Comparison of ENCODE assay signal across 17 cellular contexts in genomic region chr17:76438906-76439305, GRCh38. TPM values are rescaled to one million over a fixed set of nuclear protein-coding genes. Genes with fewer than 3 reads are reported as not detected.
"Had no signal": no experiment of that assay in that cellular context is flagged by ENCODE, and none has a peak within 500 bp of the region (broad histone marks: within the 10 kb centered on the region; RNA-seq: fewer than 3 reads in every experiment).

No MANE protein-coding gene starts in this region.

- H3K4me3 ChIP-seq: esophagus muscularis mucosa, skin epidermis, tibial nerve, vagina had no signal

- H3K36me3 ChIP-seq: brain microvascular endothelial cell, tibial nerve, vagina had no signal

- H3K27ac Mint-ChIP-seq: activated CD4-positive, alpha-beta T cell treated with anti-CD3 and anti-CD28 coated beads, Interleukin-2, amount 10 ng/mL, durations not matched to agents 7 days and 5 days; activated naive CD4-positive, alpha-beta T cell treated with anti-CD3 and anti-CD28 coated beads, Interleukin-2, amount 50 U/mL, for 24 hours; nephron had no signal

- H3K27me3 Mint-ChIP-seq: activated CD4-positive, alpha-beta T cell treated with anti-CD3 and anti-CD28 coated beads, Interleukin-2, amount 10 ng/mL, durations not matched to agents 7 days and 5 days; activated naive CD4-positive, alpha-beta T cell treated with anti-CD3 and anti-CD28 coated beads, Interleukin-2, amount 50 U/mL, for 24 hours had no signal

- H3K27me3 ChIP-seq: brain microvascular endothelial cell, esophagus muscularis mucosa, tibial nerve, vagina had no signal

- H3K4me3 Mint-ChIP-seq: activated CD4-positive, alpha-beta T cell treated with anti-CD3 and anti-CD28 coated beads, Interleukin-2, amount 10 ng/mL, durations not matched to agents 7 days and 5 days; activated naive CD4-positive, alpha-beta T cell treated with anti-CD3 and anti-CD28 coated beads, Interleukin-2, amount 50 U/mL, for 24 hours; nephron had no signal

- H3K27ac ChIP-seq: brain microvascular endothelial cell, esophagus muscularis mucosa, skin epidermis, tibial nerve, vagina had no signal

- H3K4me1 Mint-ChIP-seq: nephron had no signal

- DNase-seq: activated CD4-positive, alpha-beta T cell treated with anti-CD3 and anti-CD28 coated beads, Interleukin-2, amount 10 ng/mL, durations not matched to agents 7 days and 5 days; activated CD8-positive, alpha-beta memory T cell treated with anti-CD3 and anti-CD28 coated beads for 24 hours; amygdala; brain microvascular endothelial cell; cerebellar nuclear complex; occipital lobe had no signal

- H3K9me3 Mint-ChIP-seq: activated CD4-positive, alpha-beta T cell treated with anti-CD3 and anti-CD28 coated beads, Interleukin-2, amount 10 ng/mL, durations not matched to agents 7 days and 5 days; activated naive CD4-positive, alpha-beta T cell treated with anti-CD3 and anti-CD28 coated beads, Interleukin-2, amount 50 U/mL, for 24 hours; nephron had no signal

- H3K9me3 ChIP-seq: esophagus muscularis mucosa, tibial nerve, vagina had no signal

- H3K4me1 ChIP-seq: tibial nerve, vagina had no signal

RNA-seq across cellular contexts. Expression of gene AANAT, which starts 28.5 kb away (rescaled TPM):
- total RNA-seq: activated CD4-positive, alpha-beta T cell treated with anti-CD3 and anti-CD28 coated beads, Interleukin-2, amount 10 ng/mL, durations not matched to agents 7 days and 5 days; dermis microvascular lymphatic vessel endothelial cell; esophagus muscularis mucosa; fibroblast of villous mesenchyme; mucosa of gallbladder; occipital lobe; pulmonary artery endothelial cell; T-helper 1 cell treated with Interleukin-12 subunit alpha and Interleukin-12 subunit beta and Interleukin-4 antibody, amounts not matched to agents 30 ng/mL and 1 ng/mL, for 36 hours; tibial nerve; vagina had no signal
